In the genomic region with DNA sequence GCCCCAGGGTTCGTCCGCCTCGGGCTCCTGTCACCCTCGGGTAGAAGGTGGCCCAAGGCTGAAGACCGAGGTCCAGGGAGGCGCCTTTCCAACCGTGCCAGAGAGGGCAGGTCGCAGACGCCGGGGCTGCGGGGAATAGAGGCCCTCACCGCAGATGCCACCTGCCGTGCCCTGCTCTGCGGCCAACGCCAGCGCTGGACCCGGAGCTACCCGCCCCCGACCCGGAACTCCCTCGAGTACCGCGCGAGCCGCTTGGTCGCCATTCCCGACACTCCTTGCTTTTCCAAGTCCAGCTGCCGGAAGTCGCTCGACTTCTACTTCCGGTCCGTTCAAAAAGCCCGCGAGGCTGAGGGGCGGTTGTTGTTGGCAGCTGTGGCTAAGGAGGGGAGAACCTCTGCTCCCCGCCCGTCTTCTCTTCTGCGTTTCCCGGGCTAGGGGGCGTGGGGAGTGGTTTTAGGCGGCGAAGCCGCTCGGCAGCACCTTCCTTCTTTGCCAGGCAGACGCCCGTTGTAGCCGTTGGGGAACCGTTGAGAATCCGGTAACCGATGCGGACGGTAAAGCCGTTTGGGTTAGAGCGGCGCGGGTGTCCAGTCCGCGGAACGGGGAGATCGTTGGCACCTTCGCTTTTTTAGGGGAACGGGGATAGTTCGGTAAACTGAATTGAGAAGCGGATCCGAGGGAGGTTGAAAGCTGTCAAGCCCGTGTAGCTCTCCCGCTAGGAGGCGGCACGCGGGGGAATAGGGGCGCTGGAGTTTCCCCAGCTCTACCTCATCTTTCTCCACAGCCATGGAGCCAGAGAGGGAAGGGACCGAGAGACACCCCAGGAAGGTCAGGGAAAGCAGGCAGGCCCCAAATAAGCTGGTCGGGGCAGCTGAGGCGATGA, we compare ENCODE assay signal across 8 cellular contexts. TPM values are rescaled to one million over a fixed set of nuclear protein-coding genes. Genes with fewer than 3 reads are reported as not detected.
A peak's percentile ranks its signal among the peaks of the same experiment; 100 is the strongest.
DNase-seq lines count a peak whose midpoint lies in the region; ATAC-seq and TF ChIP-seq lines count a peak whose summit lies in the region.

A gene with protein sequence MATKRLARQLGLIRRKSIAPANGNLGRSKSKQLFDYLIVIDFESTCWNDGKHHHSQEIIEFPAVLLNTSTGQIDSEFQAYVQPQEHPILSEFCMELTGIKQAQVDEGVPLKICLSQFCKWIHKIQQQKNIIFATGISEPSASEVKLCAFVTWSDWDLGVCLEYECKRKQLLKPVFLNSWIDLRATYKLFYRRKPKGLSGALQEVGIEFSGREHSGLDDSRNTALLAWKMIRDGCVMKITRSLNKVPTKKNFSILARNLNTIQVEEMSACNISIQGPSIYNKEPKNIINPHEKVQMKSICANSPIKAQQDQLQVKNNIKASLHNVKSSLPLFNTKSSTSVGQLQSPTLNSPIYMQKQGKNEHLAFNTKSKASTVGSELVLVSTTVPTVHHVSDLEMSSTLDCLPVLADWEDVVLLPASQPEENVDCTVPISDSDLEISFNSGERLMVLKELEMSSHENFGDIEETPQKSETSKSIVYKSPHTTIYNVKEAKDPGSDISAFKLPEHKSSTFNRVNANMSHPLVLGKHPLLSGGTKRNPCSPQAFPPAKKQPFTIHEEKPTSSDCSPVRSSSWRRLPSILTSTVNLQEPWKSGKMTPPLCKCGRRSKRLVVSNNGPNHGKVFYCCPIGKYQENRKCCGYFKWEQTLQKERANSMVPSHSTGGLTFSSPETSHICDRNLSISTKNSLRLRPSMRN (minus strand): TSS at position 305 of the 883 bp plus-strand sequence. CDS start 42 bp downstream, at position 263.
A gene with protein sequence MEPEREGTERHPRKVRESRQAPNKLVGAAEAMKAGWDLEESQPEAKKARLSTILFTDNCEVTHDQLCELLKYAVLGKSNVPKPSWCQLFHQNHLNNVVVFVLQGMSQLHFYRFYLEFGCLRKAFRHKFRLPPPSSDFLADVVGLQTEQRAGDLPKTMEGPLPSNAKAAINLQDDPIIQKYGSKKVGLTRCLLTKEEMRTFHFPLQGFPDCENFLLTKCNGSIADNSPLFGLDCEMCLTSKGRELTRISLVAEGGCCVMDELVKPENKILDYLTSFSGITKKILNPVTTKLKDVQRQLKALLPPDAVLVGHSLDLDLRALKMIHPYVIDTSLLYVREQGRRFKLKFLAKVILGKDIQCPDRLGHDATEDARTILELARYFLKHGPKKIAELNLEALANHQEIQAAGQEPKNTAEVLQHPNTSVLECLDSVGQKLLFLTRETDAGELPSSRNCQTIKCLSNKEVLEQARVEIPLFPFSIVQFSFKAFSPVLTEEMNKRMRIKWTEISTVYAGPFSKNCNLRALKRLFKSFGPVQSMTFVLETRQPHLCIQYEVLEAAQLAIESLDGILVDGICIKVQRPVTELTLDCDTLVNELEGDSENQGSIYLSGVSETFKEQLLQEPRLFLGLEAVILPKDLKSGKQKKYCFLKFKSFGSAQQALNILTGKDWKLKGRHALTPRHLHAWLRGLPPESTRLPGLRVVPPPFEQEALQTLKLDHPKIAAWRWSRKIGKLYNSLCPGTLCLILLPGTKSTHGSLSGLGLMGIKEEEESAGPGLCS (plus strand): TSS at position 360 of the 883 bp plus-strand sequence. CDS start 427 bp downstream, at position 787.

- H3K9ac ChIP-seq in adipocyte (ENCODE audit: low read length): peak within 1 kb of the TSS; percentile 92

- TF ChIP-seq POLR2A in heart left ventricle (IDR thresholded peaks at IDR 0.05): peak in 1 of 2 donors; percentile 54

- intact Hi-C loops in heart left ventricle (cut with DNase I): loop anchor here in 4 of 10 donors (2.0 to 5.0 kb wide), 5 partner anchors 41 to 276 kb away; partner anchors contain the start of genes DCUN1D3 (in 1 of the 4) and LYRM1 (in 1 of the 4)

- H3K36me3 ChIP-seq in adipocyte (ENCODE audit: control insufficient read depth, insufficient read depth, low read length, severe bottlenecking) (peaks cover under 1% of the 10 kb centered on the region), heart left ventricle (peaks cover 0 to 19% (median 7%) of the 10 kb centered on the region in 9 donors)

- DNase-seq in NCI-H1417 treated with DMSO at 0.1 percent for 48 hours (lab: John Stamatoyannopoulos, UW): peak; percentile 82
- DNase-seq in T follicular helper cell (ENCODE audit: low read depth): peak; percentile 56
- DNase-seq in adipocyte (ENCODE audit: low read depth): peak; percentile 97
- peak; percentile 89 to 95 (median 93) for DNase-seq in heart left ventricle
- peak; percentile 85 for DNase-seq in pons (ENCODE audit: low spot score)
- peak; percentile 94 for DNase-seq in type B pancreatic cell (ENCODE audit: extremely low spot score, unreplicated experiment)

- WGBS in heart left ventricle, 4 donors: 0 to 1% (median 0%) methylated on average over 57 to 74 of the region's 74 CpGs

- H3K4me3 Mint-ChIP-seq in type B pancreatic cell: peak within 1 kb of the TSS; percentile 97

- H3K9me3 ChIP-seq in adipocyte (ENCODE audit: control insufficient read depth, low read length) (no peaks in the 10 kb centered on the region), heart left ventricle (no peaks in the 10 kb centered on the region)

- ATAC-seq in HG02759 (IDR thresholded peaks at IDR 0.05; ENCODE audit: unreplicated experiment): peak; percentile 82
- peak; percentile 91 to 95 (median 94) for ATAC-seq in heart left ventricle

- H3K4me1 ChIP-seq in adipocyte (ENCODE audit: control insufficient read depth, insufficient read depth, low read length) (peaks cover 3% of the 10 kb centered on the region), heart left ventricle (peaks cover 0 to 25% (median 11%) of the 10 kb centered on the region in 12 donors)

- peaks cover 5% of the 10 kb centered on the region for H3K4me1 Mint-ChIP-seq in type B pancreatic cell (ENCODE audit: unreplicated experiment)

- peak within 1 kb of the TSS; percentile 86 to 97 (median 92) for H3K27ac ChIP-seq in heart left ventricle

- H3K4me3 ChIP-seq in adipocyte (ENCODE audit: low read length) (peak within 1 kb of the TSS; percentile 97), heart left ventricle (peak within 1 kb of the TSS; percentile 43 to 87 (median 74))

- H3K27me3 Mint-ChIP-seq in type B pancreatic cell: no peaks in the 10 kb centered on the region

- peak within 1 kb of the TSS; percentile 94 for H3K27ac Mint-ChIP-seq in type B pancreatic cell

- peak; percentile 62 for TF ChIP-seq CTCF in GM12872 (IDR thresholded peaks at IDR 0.05; ENCODE audit: insufficient read depth, low read depth, low read length)
- peak in 11 of 12 donors; percentile 23 to 62 (median 43) for TF ChIP-seq CTCF in heart left ventricle (IDR thresholded peaks at IDR 0.05)
- peak; percentile 62 for TF ChIP-seq CTCF in type B pancreatic cell (conservative IDR thresholded peaks at IDR 0.05)

- H3K27me3 ChIP-seq in adipocyte (replicated peaks; ENCODE audit: control insufficient read depth, insufficient read depth, low read length): no peaks in the 10 kb centered on the region
- no peaks in the 10 kb centered on the region for H3K27me3 ChIP-seq in heart left ventricle

- no peaks in the 10 kb centered on the region for H3K9me3 Mint-ChIP-seq in type B pancreatic cell

- H3K36me3 Mint-ChIP-seq in type B pancreatic cell: no peaks in the 10 kb centered on the region

RNA-seq across cellular contexts. Expression of the first gene that starts in this region (rescaled TPM):
- 10 to 100 TPM in 6 of 9 donors, 1 to 10 TPM in 3; 5.7 to 15.2 (median 11.9) TPM for total RNA-seq in heart left ventricle
- polyA plus RNA-seq in heart left ventricle: 1 to 10 TPM; 5.8 to 6.1 TPM
- 27.7 and 35.9 TPM in 2 replicates for total RNA-seq in type B pancreatic cell (ENCODE audit: low replicate concordance)

RNA-seq across cellular contexts. Expression of the second gene that starts in this region (rescaled TPM):
- total RNA-seq in heart left ventricle (1 to 10 TPM; 2.8 to 7.5 (median 4.8) TPM), type B pancreatic cell (ENCODE audit: low replicate concordance) (4.5 and 8.2 TPM in 2 replicates)
- polyA plus RNA-seq in heart left ventricle: 1 to 10 TPM; 1.6 to 3.2 TPM

Comparison
In these comparisons a context has a peak if more than half of its experiments do, and no peak if none do; other contexts are left out.
1. Peak in every context shown above with its lines: DNase-seq, ATAC-seq, H3K4me3 ChIP-seq and H3K27ac ChIP-seq.